21 cellular contexts compared by ENCODE assay signal in genomic region chr6:179340-179950, GRCh38.
"Had no signal": no experiment of that assay in that cellular context is flagged by ENCODE, and none has a peak within 500 bp of the region (broad histone marks: within the 10 kb centered on the region; RNA-seq: fewer than 3 reads in every experiment).

No MANE protein-coding gene starts in this region.

- ATAC-seq: foreskin keratinocyte; gastroesophageal sphincter; heart left ventricle; left cardiac atrium; left lung; stimulated activated naive B cell treated with anti-CD40 and anti-IgM and Interleukin-4, amounts not matched to agents 10 μg/mL and 1 μg/mL and 100 μg/mL, for 72 hours had no signal

- H3K9me3 ChIP-seq: esophagus muscularis mucosa, gastroesophageal sphincter, heart left ventricle, ovary, sigmoid colon, transverse colon had no signal

- H3K36me3 ChIP-seq: esophagus muscularis mucosa, gastroesophageal sphincter, heart left ventricle, left lung, neural progenitor cell, ovary, sigmoid colon, transverse colon had no signal

- H3K27ac ChIP-seq: epithelial cell of prostate, esophagus muscularis mucosa, foreskin keratinocyte, gastroesophageal sphincter, heart left ventricle, hepatocyte, left lung, neural progenitor cell, ovary, sigmoid colon, transverse colon had no signal

- H3K4me2 ChIP-seq: hepatocyte, neural progenitor cell had no signal

- H3K27me3 ChIP-seq: hepatocyte, left lung, neural progenitor cell, ovary, sigmoid colon, transverse colon had no signal

- H2AFZ ChIP-seq: hepatocyte, neural progenitor cell had no signal

- DNase-seq: central memory CD4-positive, alpha-beta T cell; effector CD8-positive, alpha-beta T cell; endodermal cell; foreskin keratinocyte; heart left ventricle; left cardiac atrium; left lung; mesenchymal stem cell; midbrain; nucleus accumbens; ovary; sigmoid colon; stimulated activated naive B cell treated with anti-CD40 and anti-IgM and Interleukin-4, amounts not matched to agents 10 μg/mL and 1 μg/mL and 100 μg/mL, for 72 hours; transverse colon had no signal

- FAIRE-seq: colon, islet of Langerhans had no signal

- H3K9ac ChIP-seq: neural progenitor cell had no signal

- H3K79me2 ChIP-seq: hepatocyte had no signal

- H3K4me1 ChIP-seq: esophagus muscularis mucosa, foreskin keratinocyte, gastroesophageal sphincter, heart left ventricle, left lung, neural progenitor cell, sigmoid colon, transverse colon had no signal

- H3K4me3 ChIP-seq: esophagus muscularis mucosa, gastroesophageal sphincter, heart left ventricle, hepatocyte, left lung, neural progenitor cell, ovary, sigmoid colon, transverse colon had no signal
